Comparison of ENCODE assay signal across 7 cellular contexts in genomic region chr12:131106542-131106941, GRCh38.
"Had no signal": no experiment of that assay in that cellular context is flagged by ENCODE, and none has a peak within 500 bp of the region (broad histone marks: within the 10 kb centered on the region; RNA-seq: fewer than 3 reads in every experiment).

No MANE protein-coding gene starts in this region.

- H3K9me3 ChIP-seq: prostate gland, SJSA1 had no signal

- ATAC-seq: esophagus mucosa had no signal

- H3K27me3 ChIP-seq: SJSA1 had no signal

- DNase-seq: midbrain, T-helper 9 cell had no signal

- H3K4me3 ChIP-seq: lung, prostate gland, SJSA1 had no signal

- H3K27ac ChIP-seq: prostate gland, SJSA1, VCaP had no signal

- H3K4me1 ChIP-seq: prostate gland had no signal

- H3K36me3 ChIP-seq: prostate gland, SJSA1 had no signal
